In genomic region chr5:23571059-23571458, GRCh38 we compare ENCODE assay signal across 35 cellular contexts.
"Had no signal": no experiment of that assay in that cellular context is flagged by ENCODE, and none has a peak within 500 bp of the region (broad histone marks: within the 10 kb centered on the region; RNA-seq: fewer than 3 reads in every experiment).

No MANE protein-coding gene starts in this region.

- H3K9me3 ChIP-seq: MG63 had no signal

- H3K27me3 ChIP-seq: MG63 had no signal

- H3K4me3 ChIP-seq: MG63 had no signal

- H3K9ac ChIP-seq: KMS-11 had no signal

- H3K4me2 ChIP-seq: KMS-11 had no signal

- H3K36me3 ChIP-seq: MG63 had no signal

- H3K27ac ChIP-seq: KMS-11 had no signal

- DNase-seq: Karpas-422, Kasumi-1, MG63, MM.1S, MV-4-11, NCI-H1048, NCI-H1092, NCI-H1092 treated with DMSO at 0.1 percent for 48 hours, NCI-H1105, NCI-H1105 treated with DMSO at 0.1 percent for 48 hours, NCI-H1417, NCI-H1417 treated with DMSO at 0.1 percent for 48 hours, NCI-H1436, NCI-H1436 treated with DMSO at 0.1 percent for 48 hours, NCI-H146, NCI-H1694, NCI-H1694 treated with DMSO at 0.1 percent for 48 hours, NCI-H187, NCI-H187 treated with DMSO at 0.1 percent for 48 hours, NCI-H1930, NCI-H2029, NCI-H2029 treated with DMSO at 0.1 percent for 48 hours, NCI-H2081, NCI-H2081 treated with DMSO at 0.1 percent for 48 hours, NCI-H2107, NCI-H2171, NCI-H2171 treated with DMSO at 0.1 percent for 48 hours, NCI-H2227 treated with DMSO at 0.1 percent for 48 hours, NCI-H226, NCI-H345, NCI-H446, NCI-H446 treated with DMSO at 0.1 percent for 48 hours, NCI-H510A, NCI-H510A treated with DMSO at 0.1 percent for 48 hours had no signal
